ENCODE assay signal across 33 cellular contexts in genomic region chr19:35396240-35396885, GRCh38. TPM values are rescaled to one million over a fixed set of nuclear protein-coding genes. Genes with fewer than 3 reads are reported as not detected.
"Had no signal": no experiment of that assay in that cellular context is flagged by ENCODE, and none has a peak within 500 bp of the region (broad histone marks: within the 10 kb centered on the region; RNA-seq: fewer than 3 reads in every experiment).

No MANE protein-coding gene starts in this region.

- ATAC-seq: activated CD4-positive, CD25-positive, alpha-beta regulatory T cell treated with anti-CD3 and anti-CD28 coated beads, Interleukin-2, amount 50 U/mL, for 24 hours; stimulated activated naive B cell treated with anti-CD40 and anti-IgM and Interleukin-4, amounts not matched to agents 10 μg/mL and 1 μg/mL and 100 μg/mL, for 72 hours had no signal

- H3K36me3 ChIP-seq: adrenal gland, cardiac muscle cell, heart right ventricle, neutrophil, prostate gland, suprapubic skin, tibial artery had no signal

- H3K27me3 ChIP-seq: adrenal gland, cardiac muscle cell, dorsolateral prefrontal cortex, heart right ventricle, neutrophil, suprapubic skin had no signal

- H3K4me2 ChIP-seq: smooth muscle cell had no signal

- H3K4me3 ChIP-seq: adrenal gland, cardiac muscle cell, coronary artery, dorsolateral prefrontal cortex, heart right ventricle, prostate gland, smooth muscle cell, suprapubic skin, tibial artery had no signal

- H3K27ac ChIP-seq: coronary artery, dorsolateral prefrontal cortex, heart right ventricle, neutrophil, suprapubic skin, tibial artery had no signal

- DNase-seq: activated CD4-positive, alpha-beta T cell treated with anti-CD3 and anti-CD28 coated beads for 48 hours; activated CD4-positive, alpha-beta T cell treated with anti-CD3 and anti-CD28 coated beads, Interleukin-2, amount 50 U/mL, for 48 hours; activated CD8-positive, alpha-beta memory T cell treated with anti-CD3 and anti-CD28 coated beads for 24 hours; activated effector memory CD4-positive, alpha-beta T cell treated with anti-CD3 and anti-CD28 coated beads, Interleukin-2, amount 50 U/mL, for 16 hours; activated naive CD4-positive, alpha-beta T cell treated with anti-CD3 and anti-CD28 coated beads for 36 hours; activated naive CD8-positive, alpha-beta T cell treated with anti-CD3 and anti-CD28 coated beads for 36 hours; aorta; effector memory CD4-positive, alpha-beta T cell; foreskin fibroblast; kidney glomerular epithelial cell; stimulated activated CD4-positive, alpha-beta T cell treated with anti-CD3 and anti-CD28 coated beads, Interleukin-15, amount 100 ng/mL, for 24 hours; stimulated activated CD4-positive, alpha-beta T cell treated with anti-CD3 and anti-CD28 coated beads, Interleukin-2, amount 100 ng/mL, for 24 hours; stimulated activated naive B cell treated with anti-CD40 and anti-IgM and Interleukin-4, amounts not matched to agents 10 μg/mL and 1 μg/mL and 100 μg/mL, for 72 hours; T-helper 1 cell; tibial artery had no signal

- H3K4me1 ChIP-seq: prostate gland, suprapubic skin, tibial artery had no signal

- H3K9me3 ChIP-seq: adrenal gland, heart right ventricle, neutrophil, prostate gland, suprapubic skin, tibial artery had no signal

RNA-seq across cellular contexts. Expression of gene GPR42, which starts 25.5 kb away (rescaled TPM):
- total RNA-seq: activated T-helper 1 cell treated with anti-CD3 and anti-CD28 coated beads, Interleukin-12 subunit alpha, Interleukin-12 subunit beta, Interleukin-2, Interleukin-4 antibody, amounts not matched to agents 30 ng/mL and 10 ng/mL and 1 ng/mL, durations not matched to agents 14 hours and 24 hours and 36 hours; adrenal gland; aorta; cerebellum; esophagus mucosa; heart right ventricle; left lobe of liver; lung microvascular endothelial cell; mucosa of gallbladder; osteocyte; prostate gland; smooth muscle cell; suprapubic skin; ureter had no signal
- polyA plus RNA-seq: adrenal gland, aorta, cardiac muscle cell, heart right ventricle, smooth muscle cell had no signal

RNA-seq across cellular contexts. Expression of gene FFAR3, which starts 38.1 kb away (rescaled TPM):
- total RNA-seq: cerebellum, esophagus mucosa, left lobe of liver, osteocyte, smooth muscle cell, suprapubic skin, ureter had no signal
- polyA plus RNA-seq: aorta, cardiac muscle cell, smooth muscle cell had no signal

RNA-seq across cellular contexts. Expression of gene FFAR1, which starts 48.7 kb away (rescaled TPM):
- total RNA-seq: adrenal gland, aorta, cardiac muscle cell, cerebellum, esophagus mucosa, heart right ventricle, left lobe of liver, lung microvascular endothelial cell, mucosa of gallbladder, osteocyte, smooth muscle cell, suprapubic skin, ureter had no signal
- polyA plus RNA-seq: aorta, heart right ventricle, smooth muscle cell had no signal

RNA-seq across cellular contexts. Expression of gene FFAR2, which starts 51.7 kb away (rescaled TPM):
- total RNA-seq: activated naive CD4-positive, alpha-beta T cell treated with anti-CD3 and anti-CD28 coated beads for 36 hours; activated naive CD8-positive, alpha-beta T cell treated with anti-CD3 and anti-CD28 coated beads for 36 hours; activated T-helper 1 cell treated with anti-CD3 and anti-CD28 coated beads, Interleukin-12 subunit alpha, Interleukin-12 subunit beta, Interleukin-2, Interleukin-4 antibody, amounts not matched to agents 30 ng/mL and 10 ng/mL and 1 ng/mL, durations not matched to agents 14 hours and 24 hours and 36 hours; cardiac muscle cell; cerebellum; left lobe of liver; lung microvascular endothelial cell; osteocyte; smooth muscle cell had no signal
- polyA plus RNA-seq: cardiac muscle cell, smooth muscle cell had no signal
